ENCODE assay signal across 13 cellular contexts in the genomic region with DNA sequence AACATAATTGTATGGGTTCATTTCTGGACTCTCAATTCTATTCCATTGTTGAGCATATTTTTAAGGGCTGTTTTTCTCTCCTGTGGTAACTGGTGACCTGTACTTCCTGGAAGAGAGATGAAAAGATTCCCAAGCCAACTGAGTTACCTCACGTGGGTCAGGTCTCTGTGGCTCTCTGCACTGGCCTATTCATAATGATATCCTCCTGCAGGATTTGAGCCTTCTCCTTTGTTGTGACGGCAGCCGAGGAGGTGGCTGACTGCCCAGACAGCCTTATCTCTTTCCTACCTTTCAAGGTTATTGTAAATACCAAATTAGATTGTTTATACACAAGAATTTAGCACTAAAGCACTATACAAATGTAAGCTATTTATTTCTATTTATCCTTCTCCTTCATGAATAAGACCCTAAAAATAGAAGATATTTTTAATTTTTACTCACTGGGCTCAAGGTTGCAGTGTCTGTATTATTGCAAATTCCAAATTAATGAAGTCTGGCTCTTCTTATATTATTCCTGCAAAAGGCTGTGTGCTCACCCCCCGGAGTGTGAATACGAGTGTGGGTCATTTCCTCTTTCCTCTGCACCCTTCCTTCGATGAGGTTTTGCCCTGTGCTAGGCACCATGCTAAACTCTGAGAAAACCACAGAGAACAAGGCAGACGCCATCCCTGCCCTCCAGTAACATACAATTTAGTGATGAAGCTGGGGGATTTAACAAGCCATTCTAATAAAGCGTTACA. TPM values are rescaled to one million over a fixed set of nuclear protein-coding genes. Genes with fewer than 3 reads are reported as not detected.
DNase-seq lines count a peak whose midpoint lies in the region; ATAC-seq and TF ChIP-seq lines count a peak whose summit lies in the region.
"Had no signal": no experiment of that assay in that cellular context is flagged by ENCODE, and none has a peak within 500 bp of the region (broad histone marks: within the 10 kb centered on the region; RNA-seq: fewer than 3 reads in every experiment).

No MANE protein-coding gene starts in this region.

- peak overlapping the region in 1 of 2 experiments; percentile 86; a peak in 2 of 4 replicates for H3K27ac ChIP-seq in SK-N-SH (ENCODE audit: low read depth in 2 of 2, low read length in 1 of 2)
- H3K27ac ChIP-seq in VCaP, result peak overlapping the region; percentile 89
- peak overlapping the region; percentile 29 to 35 for H3K27ac ChIP-seq in right atrium auricular region
- H3K27ac ChIP-seq in transverse colon, result no peak overlapping the region
- H3K27ac ChIP-seq in MM.1S (ENCODE audit: low read length), result no peak overlapping the region

- H3F3A ChIP-seq in SK-N-SH (replicated peaks; ENCODE audit: insufficient read depth) (peaks cover 10% of the 10 kb centered on the region), MM.1S (ENCODE audit: insufficient read depth, low read length) (no peaks in the 10 kb centered on the region)

- intact Hi-C loops in transverse colon (cut with DNase I; ENCODE audit: low total_unique reads), result no loop called here

- CTCF ChIA-PET in SK-N-SH (lab: Yijun Ruan, JAX), result interaction anchor here (0.8 to 13.7 kb wide), 4 partner anchors 11 to 40 kb away, joined by 3 to 708 read pairs (median 37); a partner anchor contains a TSS

- H4K20me1 ChIP-seq in SK-N-SH (ENCODE audit: insufficient read depth) (no peaks in the 10 kb centered on the region), MM.1S (ENCODE audit: insufficient read depth, low read length) (no peaks in the 10 kb centered on the region)

- H3K36me3 ChIP-seq in SK-N-SH (replicated peaks in 1 of 2; ENCODE audit: control insufficient read depth in 1 of 2, insufficient read depth in 2 of 2, low read length in 1 of 2), result no peaks in the 10 kb centered on the region
- H3K36me3 ChIP-seq in right atrium auricular region, result no peaks in the 10 kb centered on the region
- no peaks in the 10 kb centered on the region for H3K36me3 ChIP-seq in transverse colon
- no peaks in the 10 kb centered on the region for H3K36me3 ChIP-seq in H7 (replicated peaks; ENCODE audit: control insufficient read depth, insufficient read depth, low read length)
- H3K36me3 ChIP-seq in MM.1S (replicated peaks; ENCODE audit: insufficient read depth, low read length), result no peaks in the 10 kb centered on the region

- TF ChIP-seq POLR2A in transverse colon (IDR thresholded peaks at IDR 0.05), result no peak

- H3K79me2 ChIP-seq in SK-N-SH (ENCODE audit: insufficient read depth) (no peaks in the 10 kb centered on the region), MM.1S (ENCODE audit: low read length) (no peaks in the 10 kb centered on the region)

- H2AFZ ChIP-seq in SK-N-SH (ENCODE audit: low read depth) (no peak overlapping the region), MM.1S (ENCODE audit: low read length) (no peak overlapping the region)

- POLR2A ChIA-PET in SK-N-SH (lab: Yijun Ruan, JAX), result interaction anchor here (8.3 to 9.6 kb wide), 2 partner anchors 30 to 46 kb away, joined by 193 to 212 read pairs; a partner anchor contains a TSS

- H3K4me3 ChIP-seq in SK-N-SH (ENCODE audit: low read depth in 2 of 2, low read length in 1 of 2) (no peak overlapping the region), right atrium auricular region (no peak overlapping the region), transverse colon (no peak overlapping the region), H7 (ENCODE audit: insufficient read depth, low read depth, low read length) (no peak overlapping the region), MM.1S (ENCODE audit: low read length) (no peak overlapping the region)
- H3K4me3 ChIP-seq: smooth muscle cell had no signal

- H3K27me3 ChIP-seq in SK-N-SH (ENCODE audit: insufficient read depth) (no peaks in the 10 kb centered on the region), right atrium auricular region (no peaks in the 10 kb centered on the region), transverse colon (peaks cover 13% of the 10 kb centered on the region), H7 (ENCODE audit: control insufficient read depth, insufficient read depth, low read length) (peaks cover 17% of the 10 kb centered on the region), MM.1S (replicated peaks; ENCODE audit: insufficient read depth, low read length) (peaks cover 70% of the 10 kb centered on the region)

- no peaks in the 10 kb centered on the region for H3K9me3 ChIP-seq in SK-N-SH
- no peaks in the 10 kb centered on the region for H3K9me3 ChIP-seq in right atrium auricular region
- H3K9me3 ChIP-seq in transverse colon, result no peaks in the 10 kb centered on the region
- no peaks in the 10 kb centered on the region for H3K9me3 ChIP-seq in MM.1S (replicated peaks; ENCODE audit: insufficient read depth, low read length)

- DNase-seq in SK-N-SH (no peak), right atrium auricular region (ENCODE audit: low spot score) (no peak), transverse colon (peak; percentile 62), H7 (no peak), MM.1S (no peak)
- DNase-seq: activated CD8-positive, alpha-beta memory T cell treated with anti-CD3 and anti-CD28 coated beads for 24 hours; activated naive CD4-positive, alpha-beta T cell had no signal

- H3K9ac ChIP-seq in SK-N-SH (no peak overlapping the region), MM.1S (ENCODE audit: low read length) (no peak overlapping the region)

- 73% methylated on average over 8 of the region's 8 CpGs for WGBS in SK-N-SH (ENCODE audit: low lambda C conversion rate)
- 17 to 45% methylated on average over 5 to 8 of the region's 8 CpGs for WGBS in transverse colon (ENCODE audit: low coverage in 1 of 2), 2 donors

- in situ Hi-C loops in transverse colon (cut with MboI; ENCODE audit: low pct_ligation_motif_present in 1 of 4, low pct_unique_long_range_greater_than_20kb in 1 of 4, low sequenced_read_pairs in 3 of 4), result no loop called here

- H3K9me2 ChIP-seq in SK-N-SH, result no peaks in the 10 kb centered on the region
- no peaks in the 10 kb centered on the region for H3K9me2 ChIP-seq in MM.1S (replicated peaks; ENCODE audit: insufficient read depth, low read length)

- no peak for TF ChIP-seq RAD21 in SK-N-SH (IDR thresholded peaks at IDR 0.05; ENCODE audit: low read length)

- ATAC-seq in SK-N-SH treated with all-trans-retinoic acid at 6 μM for 48 hours (no peak), GM21576 (IDR thresholded peaks at IDR 0.05; ENCODE audit: unreplicated experiment) (no peak)
- ATAC-seq: naive thymus-derived CD8-positive, alpha-beta T cell had no signal

- TF ChIP-seq CTCF in SK-N-SH (IDR thresholded peaks at IDR 0.05) (no peak), VCaP (conservative IDR thresholded peaks at IDR 0.05) (no peak), right atrium auricular region (IDR thresholded peaks at IDR 0.05) (no peak), transverse colon (IDR thresholded peaks at IDR 0.05) (no peak), MM.1S (IDR thresholded peaks at IDR 0.05; ENCODE audit: low read length) (no peak)

- H3K4me1 ChIP-seq in SK-N-SH (ENCODE audit: control insufficient read depth in 1 of 2, insufficient read depth in 2 of 2, low read depth in 1 of 2, low read length in 1 of 2), result peaks cover 9 to 44% of the 10 kb centered on the region in 2 experiments
- H3K4me1 ChIP-seq in right atrium auricular region, result peaks cover 0 to 40% of the 10 kb centered on the region in 2 donors
- peaks cover 14 to 27% (median 23%) of the 10 kb centered on the region in 4 donors for H3K4me1 ChIP-seq in transverse colon
- 0 out of 2 replicates have a peak, but pooled peaks cover 4% of the 10 kb centered on the region for H3K4me1 ChIP-seq in MM.1S (ENCODE audit: low read length)

- TF ChIP-seq EP300 in SK-N-SH (IDR thresholded peaks at IDR 0.05; ENCODE audit: borderline replicate concordance in 1 of 2, low read depth in 1 of 2, low read length in 1 of 2) (no peak), transverse colon (IDR thresholded peaks at IDR 0.05; ENCODE audit: low read depth) (no peak)

- no peak overlapping the region for H3K4me2 ChIP-seq in SK-N-SH
- H3K4me2 ChIP-seq in MM.1S (ENCODE audit: low read depth, low read length), result no peak overlapping the region
- H3K4me2 ChIP-seq: smooth muscle cell had no signal

TF ChIP-seq in SK-N-SH, 30 proteins besides CTCF, POLR2A, EP300 and RAD21 (continues in another document):
- no peak for TF ChIP-seq FOXM1 (IDR thresholded peaks at IDR 0.05; ENCODE audit: low read depth)
- TF ChIP-seq MXI1 (IDR thresholded peaks at IDR 0.05; ENCODE audit: low read depth, low read length), result 0 out of 2 replicates have a peak, but pooled peaks have one; percentile 21
- TF ChIP-seq YY1 (IDR thresholded peaks at IDR 0.05; ENCODE audit: low read depth), result no peak
- TF ChIP-seq RFX5 (IDR thresholded peaks at IDR 0.05; ENCODE audit: low read length), result 0 out of 2 replicates have a peak, but pooled peaks have one; percentile 37

TF ChIP-seq in SK-N-SH treated with all-trans-retinoic acid at 6 μM for 48 hours, 23 proteins besides CTCF, POLR2A, EP300 and RAD21 (continues in another document):
- TF ChIP-seq, protein P1, sequence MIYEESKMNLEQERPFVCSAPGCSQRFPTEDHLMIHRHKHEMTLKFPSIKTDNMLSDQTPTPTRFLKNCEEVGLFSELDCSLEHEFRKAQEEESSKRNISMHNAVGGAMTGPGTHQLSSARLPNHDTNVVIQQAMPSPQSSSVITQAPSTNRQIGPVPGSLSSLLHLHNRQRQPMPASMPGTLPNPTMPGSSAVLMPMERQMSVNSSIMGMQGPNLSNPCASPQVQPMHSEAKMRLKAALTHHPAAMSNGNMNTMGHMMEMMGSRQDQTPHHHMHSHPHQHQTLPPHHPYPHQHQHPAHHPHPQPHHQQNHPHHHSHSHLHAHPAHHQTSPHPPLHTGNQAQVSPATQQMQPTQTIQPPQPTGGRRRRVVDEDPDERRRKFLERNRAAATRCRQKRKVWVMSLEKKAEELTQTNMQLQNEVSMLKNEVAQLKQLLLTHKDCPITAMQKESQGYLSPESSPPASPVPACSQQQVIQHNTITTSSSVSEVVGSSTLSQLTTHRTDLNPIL (CRISPR knock-in tag; IDR thresholded peaks at IDR 0.05; ENCODE audit: low read depth), result no peak
- TF ChIP-seq ZC3H10 (CRISPR knock-in tag; IDR thresholded peaks at IDR 0.05), result no peak

RNA-seq across cellular contexts. Expression of a gene that starts 2.5 kb away (rescaled TPM):
- polyA plus RNA-seq in SK-N-SH (2012; rRNA removed), result 6.3 and 12.1 TPM in 2 replicates
- polyA plus RNA-seq in SK-N-SH (2012; cell fraction: cytosol; rRNA removed), result 6.0 and 10.9 TPM in 2 replicates
- 34.5 and 42.3 TPM in 2 replicates for polyA plus RNA-seq in SK-N-SH (2012; cell fraction: nucleus; rRNA removed)
- 1 to 10 TPM; 3.4 to 4.0 TPM for total RNA-seq in right atrium auricular region
- 10 to 100 TPM in 3 of 4 donors, 1 to 10 TPM in 1; 6.0 to 56.7 (median 28.0) TPM for total RNA-seq in transverse colon
- 4.6 and 7.6 TPM in 2 replicates for total RNA-seq in H7 (2014; rRNA removed; shearing (Covaris generic))
- total RNA-seq: bronchial epithelial cell had no signal

RNA-seq across cellular contexts. Expression of a gene that starts 28.2 kb away (rescaled TPM):
- 28.3 and 38.6 TPM in 2 replicates for polyA plus RNA-seq in SK-N-SH (2012; rRNA removed)
- 20.6 and 28.6 TPM in 2 replicates for polyA plus RNA-seq in SK-N-SH (2012; cell fraction: cytosol; rRNA removed)
- polyA plus RNA-seq in SK-N-SH (2012; cell fraction: nucleus; rRNA removed), result 47.2 and 48.4 TPM in 2 replicates
- 10 to 100 TPM; 13.4 to 13.7 TPM for total RNA-seq in right atrium auricular region
- total RNA-seq in transverse colon, result 100 to 1,000 TPM in 1 of 4 donors, 10 to 100 TPM in 3; 52.6 to 315 (median 68.5) TPM
- total RNA-seq in H7 (2014; rRNA removed; shearing (Covaris generic)), result 29.1 and 34.5 TPM in 2 replicates

RNA-seq across cellular contexts. Expression of a gene that starts 48.8 kb away (rescaled TPM):
- polyA plus RNA-seq in SK-N-SH (2012; rRNA removed), result 0.15 and 0.18 TPM in 2 replicates
- 0.09 and 0.14 TPM in 2 replicates for polyA plus RNA-seq in SK-N-SH (2012; cell fraction: cytosol; rRNA removed)
- 0.21 and 0.39 TPM in 2 replicates for polyA plus RNA-seq in SK-N-SH (2012; cell fraction: nucleus; rRNA removed)
- total RNA-seq in right atrium auricular region (not detected), transverse colon (under 1 TPM in 2 of 4 donors, not detected in 2; 0.48 to 0.96 TPM)
- 1.5 and 1.6 TPM in 2 replicates for total RNA-seq in H7 (2014; rRNA removed; shearing (Covaris generic))
- total RNA-seq: bronchial epithelial cell; naive thymus-derived CD8-positive, alpha-beta T cell; smooth muscle cell had no signal
- polyA plus RNA-seq: naive thymus-derived CD8-positive, alpha-beta T cell; smooth muscle cell had no signal

Comparison
In these comparisons a context has a peak if more than half of its experiments do, and no peak if none do; other contexts are left out.
1. H3K27ac ChIP-seq: peak in VCaP (single experiment) and right atrium auricular region (2 of 2); none in transverse colon (0 of 4) and MM.1S (single experiment).